In the genomic region with DNA sequence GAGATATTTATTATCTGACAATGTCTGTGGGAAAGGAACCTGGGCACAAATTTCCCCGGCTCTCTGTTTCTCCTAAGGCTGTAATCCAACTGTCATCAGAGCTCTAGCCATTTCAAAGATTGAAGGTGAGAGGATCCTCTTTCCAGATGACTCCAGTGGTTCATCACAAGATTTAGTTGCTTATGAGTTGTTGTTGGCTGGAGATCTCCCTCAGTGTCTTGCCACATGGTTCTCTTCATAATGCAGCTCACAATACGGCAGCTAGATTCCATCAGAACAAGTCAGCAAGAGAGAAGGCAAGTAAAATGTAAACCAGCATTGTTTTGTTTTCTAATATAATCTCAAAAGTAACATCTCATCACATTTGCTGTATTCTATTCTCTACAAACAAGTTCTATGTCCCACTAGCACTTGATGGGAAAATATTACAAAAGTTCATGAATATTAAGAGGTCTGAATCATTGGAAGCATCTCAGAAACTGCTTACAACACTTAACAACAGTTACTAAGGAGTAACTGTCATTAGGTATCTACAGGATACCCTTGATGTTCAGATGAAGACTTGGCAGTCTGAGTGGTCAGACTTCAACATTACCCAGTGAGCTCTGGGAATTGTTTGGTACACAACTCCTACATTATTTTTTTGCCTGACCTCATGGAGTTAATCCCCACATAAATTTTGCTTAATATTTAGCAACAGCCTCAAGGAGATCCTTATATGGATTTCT, we compare ENCODE assay signal across 26 cellular contexts.
DNase-seq lines count a peak whose midpoint lies in the region; ATAC-seq and TF ChIP-seq lines count a peak whose summit lies in the region.
"Had no signal": no experiment of that assay in that cellular context is flagged by ENCODE, and none has a peak within 500 bp of the region (broad histone marks: within the 10 kb centered on the region; RNA-seq: fewer than 3 reads in every experiment).

No MANE protein-coding gene starts in this region.

- CTCF ChIA-PET in A673 (lab: Charles Lee) (no interaction called here), PC-3 (lab: Charles Lee) (no interaction called here)
- CTCF ChIA-PET in activated CD8-positive, alpha-beta memory T cell treated with anti-CD3 and anti-CD28 coated beads, Interleukin-2, amount 10 ng/mL, durations not matched to agents 7 days and 5 days (lab: Charles Lee) = no interaction called here

- no peak for TF ChIP-seq POLR2A in breast epithelium (IDR thresholded peaks at IDR 0.05)

- H3K4me1 Mint-ChIP-seq in progenitor cell of endocrine pancreas (ENCODE audit: low read depth) = peaks cover 21% of the 10 kb centered on the region
- no peaks in the 10 kb centered on the region for H3K4me1 Mint-ChIP-seq in activated CD8-positive, alpha-beta memory T cell treated with anti-CD3 and anti-CD28 coated beads, Interleukin-2, amount 10 ng/mL, durations not matched to agents 7 days and 5 days
- H3K4me1 Mint-ChIP-seq: natural killer cell, T-cell had no signal

- H4K20me1 ChIP-seq in hepatocyte (ENCODE audit: insufficient read depth, poor library complexity, severe bottlenecking) (no peaks in the 10 kb centered on the region), PC-3 (ENCODE audit: low read length) (no peaks in the 10 kb centered on the region)

- peak overlapping the region; percentile 73 for H3K27ac Mint-ChIP-seq in progenitor cell of endocrine pancreas
- no peak overlapping the region for H3K27ac Mint-ChIP-seq in activated CD8-positive, alpha-beta memory T cell treated with anti-CD3 and anti-CD28 coated beads, Interleukin-2, amount 10 ng/mL, durations not matched to agents 7 days and 5 days
- H3K27ac Mint-ChIP-seq: activated CD8-positive, alpha-beta T cell treated with anti-CD3 and anti-CD28 coated beads for 36 hours; activated naive CD8-positive, alpha-beta T cell; CD4-positive, alpha-beta T cell; natural killer cell; T-cell had no signal

- no peaks in the 10 kb centered on the region for H3K79me2 ChIP-seq in hepatocyte
- H3K79me2 ChIP-seq in PC-3 (ENCODE audit: low read length) = no peaks in the 10 kb centered on the region

- H3K36me3 Mint-ChIP-seq in progenitor cell of endocrine pancreas (ENCODE audit: insufficient read depth) = peaks cover 2% of the 10 kb centered on the region
- no peaks in the 10 kb centered on the region for H3K36me3 Mint-ChIP-seq in activated CD8-positive, alpha-beta memory T cell treated with anti-CD3 and anti-CD28 coated beads, Interleukin-2, amount 10 ng/mL, durations not matched to agents 7 days and 5 days
- H3K36me3 Mint-ChIP-seq: activated naive CD8-positive, alpha-beta T cell; natural killer cell; T-cell had no signal

- DNase-seq in A673 (ENCODE audit: low spot score) (peak; percentile 1), breast epithelium (ENCODE audit: low spot score in 2 of 2) (no peak), hepatocyte (ENCODE audit: low spot score) (no peak), progenitor cell of endocrine pancreas (ENCODE audit: low spot score, unreplicated experiment) (no peak), neuronal stem cell (ENCODE audit: low spot score) (no peak), PC-3 (no peak)
- no peak for DNase-seq in activated CD8-positive, alpha-beta memory T cell treated with anti-CD3 and anti-CD28 coated beads, Interleukin-2, amount 10 ng/mL, durations not matched to agents 7 days and 5 days
- no peak for DNase-seq in central memory CD4-positive, alpha-beta T cell
- DNase-seq: activated CD8-positive, alpha-beta T cell treated with anti-CD3 and anti-CD28 coated beads for 36 hours; activated T-cell treated with anti-CD3 and anti-CD28 coated beads for 4 hours; AML-193; CD4-positive, alpha-beta T cell; effector CD4-positive, alpha-beta T cell; hypothalamus; MG63; natural killer cell; NCI-H2029 treated with DMSO at 0.1 percent for 48 hours; SJCRH30; stimulated activated naive CD4-positive, alpha-beta T cell treated with Interleukin-2 at 50 U/mL for 16 hours; T-cell; testis had no signal

- H3K79me1 ChIP-seq in neuronal stem cell (ENCODE audit: low read depth, low read length) = no peaks in the 10 kb centered on the region

- H3K27me3 ChIP-seq in A673 (replicated peaks; ENCODE audit: insufficient read depth, low read depth, low read length, poor library complexity) = no peaks in the 10 kb centered on the region
- H3K27me3 ChIP-seq in breast epithelium = no peaks in the 10 kb centered on the region
- no peaks in the 10 kb centered on the region for H3K27me3 ChIP-seq in hepatocyte
- H3K27me3 ChIP-seq in neuronal stem cell (ENCODE audit: control insufficient read depth in 3 of 3, insufficient read depth in 3 of 3, low read depth in 1 of 3, low read length in 3 of 3) = no peaks in the 10 kb centered on the region
- no peaks in the 10 kb centered on the region for H3K27me3 ChIP-seq in PC-3 (ENCODE audit: low read length)
- H3K27me3 ChIP-seq: MG63, SJCRH30, testis had no signal

- H3K36me3 ChIP-seq in A673 (ENCODE audit: insufficient read depth, low read length, poor library complexity, severe bottlenecking) = no peaks in the 10 kb centered on the region
- H3K36me3 ChIP-seq in breast epithelium = peaks cover 3% of the 10 kb centered on the region
- H3K36me3 ChIP-seq in hepatocyte (replicated peaks; ENCODE audit: insufficient read depth, low read depth) = no peaks in the 10 kb centered on the region
- no peaks in the 10 kb centered on the region for H3K36me3 ChIP-seq in neuronal stem cell (replicated peaks in 1 of 2; ENCODE audit: control insufficient read depth in 2 of 2, insufficient read depth in 2 of 2, low read length in 2 of 2)
- H3K36me3 ChIP-seq in PC-3 (ENCODE audit: low read depth, low read length) = no peaks in the 10 kb centered on the region
- H3K36me3 ChIP-seq: MG63, SJCRH30 had no signal

- H3K23ac ChIP-seq in neuronal stem cell (ENCODE audit: low read depth, low read length, poor library complexity) = no peak overlapping the region

- H3K9me3 ChIP-seq in A673 (ENCODE audit: low read depth, low read length, poor library complexity, severe bottlenecking) (peaks cover 6% of the 10 kb centered on the region), breast epithelium (peaks cover 0 to 3% of the 10 kb centered on the region in 2 donors), hepatocyte (ENCODE audit: low read depth) (no peaks in the 10 kb centered on the region), neuronal stem cell (replicated peaks in 1 of 2; ENCODE audit: control insufficient read depth in 2 of 2, insufficient read depth in 1 of 2, low read depth in 1 of 2, low read length in 2 of 2) (no peaks in the 10 kb centered on the region), PC-3 (ENCODE audit: low read length) (no peaks in the 10 kb centered on the region)
- H3K9me3 ChIP-seq: MG63, SJCRH30, testis had no signal

- H2AFZ ChIP-seq in hepatocyte (no peak overlapping the region), neuronal stem cell (ENCODE audit: low read length) (no peak overlapping the region), PC-3 (ENCODE audit: low read length) (no peak overlapping the region)

- H3K9ac ChIP-seq in neuronal stem cell (ENCODE audit: low read depth, low read length, poor library complexity) (no peak overlapping the region), PC-3 (ENCODE audit: low read length) (no peak overlapping the region)

- no peak overlapping the region for H3K4ac ChIP-seq in neuronal stem cell (ENCODE audit: low read length)

- no peaks in the 10 kb centered on the region for H3K9me2 ChIP-seq in hepatocyte (replicated peaks; ENCODE audit: insufficient read depth)
- no peaks in the 10 kb centered on the region for H3K9me2 ChIP-seq in PC-3 (replicated peaks; ENCODE audit: low read length)

- BruUV-seq in A673 (replicated peaks; lab: Mats Ljungman, UMichigan) = no TSS peak
- BruUV-seq in PC-3 (replicated peaks; lab: Mats Ljungman, UMichigan) = no TSS peak

- H2AK5ac ChIP-seq in neuronal stem cell (ENCODE audit: low read depth, low read length) = no peak overlapping the region

- H4K91ac ChIP-seq in neuronal stem cell (ENCODE audit: low read depth, low read length, poor library complexity) = no peak overlapping the region

- POLR2A ChIA-PET in A673 (lab: Charles Lee; ENCODE audit: low non-redundant PET) = no interaction called here
- POLR2A ChIA-PET in PC-3 (lab: Charles Lee; ENCODE audit: unreplicated experiment) = no interaction called here

- H3K9me3 Mint-ChIP-seq in progenitor cell of endocrine pancreas (ENCODE audit: low read depth) = peaks cover 19% of the 10 kb centered on the region
- H3K9me3 Mint-ChIP-seq in activated CD8-positive, alpha-beta memory T cell treated with anti-CD3 and anti-CD28 coated beads, Interleukin-2, amount 10 ng/mL, durations not matched to agents 7 days and 5 days (ENCODE audit: low read depth) = no peaks in the 10 kb centered on the region

- H3K4me2 ChIP-seq in hepatocyte = peak overlapping the region; percentile 27
- no peak overlapping the region for H3K4me2 ChIP-seq in neuronal stem cell (ENCODE audit: insufficient read depth, low read length, poor library complexity, severe bottlenecking)
- no peak overlapping the region for H3K4me2 ChIP-seq in PC-3 (ENCODE audit: low read length)

- no peak overlapping the region for H2BK120ac ChIP-seq in neuronal stem cell (ENCODE audit: low read depth, low read length)

- no peak overlapping the region for H3K14ac ChIP-seq in neuronal stem cell (ENCODE audit: low read length)

- no peak overlapping the region for H3K27ac ChIP-seq in A673 (ENCODE audit: low read depth, low read length, poor library complexity, severe bottlenecking)
- peak overlapping the region; percentile 27 to 56 for H3K27ac ChIP-seq in breast epithelium
- H3K27ac ChIP-seq in hepatocyte = peak overlapping the region; percentile 51
- no peak overlapping the region for H3K27ac ChIP-seq in neuronal stem cell (replicated peaks; ENCODE audit: low read length)
- H3K27ac ChIP-seq in PC-3 (ENCODE audit: low read length) = no peak overlapping the region
- H3K27ac ChIP-seq: epithelial cell of prostate, SJCRH30, testis had no signal

- no peaks in the 10 kb centered on the region for H3F3A ChIP-seq in PC-3 (ENCODE audit: low read length, unreplicated experiment)

- H2BK12ac ChIP-seq in neuronal stem cell (ENCODE audit: low read length) = no peak overlapping the region

- no peak overlapping the region for H3K4me3 Mint-ChIP-seq in progenitor cell of endocrine pancreas (ENCODE audit: low read depth)
- no peak overlapping the region for H3K4me3 Mint-ChIP-seq in activated CD8-positive, alpha-beta memory T cell treated with anti-CD3 and anti-CD28 coated beads, Interleukin-2, amount 10 ng/mL, durations not matched to agents 7 days and 5 days
- H3K4me3 Mint-ChIP-seq: activated CD8-positive, alpha-beta T cell treated with anti-CD3 and anti-CD28 coated beads for 36 hours; activated naive CD8-positive, alpha-beta T cell; CD4-positive, alpha-beta T cell; natural killer cell; T-cell had no signal

- WGBS in hepatocyte (ENCODE audit: low lambda C conversion rate, missing lambda C conversion rate) = 65% methylated on average over 2 of the region's 2 CpGs
- WGBS in neuronal stem cell (ENCODE audit: extremely low coverage in 2 of 2, insufficient read length in 2 of 2, insufficient replicate concordance in 1 of 2), 2 donors = no CpG with 5 or more reads among the region's 2 CpGs

- H2BK5ac ChIP-seq in neuronal stem cell (ENCODE audit: low read length) = no peak overlapping the region

- TF ChIP-seq CTCF in A673 (conservative IDR thresholded peaks at IDR 0.05; ENCODE audit: low read depth, low read length) (no peak), breast epithelium (IDR thresholded peaks at IDR 0.05) (no peak), hepatocyte (IDR thresholded peaks at IDR 0.05; ENCODE audit: poor library complexity) (no peak), progenitor cell of endocrine pancreas (IDR thresholded peaks at IDR 0.05; ENCODE audit: unreplicated experiment) (no peak), PC-3 (conservative IDR thresholded peaks at IDR 0.05; ENCODE audit: low read depth, low read length) (no peak)

- H3K27me3 Mint-ChIP-seq in progenitor cell of endocrine pancreas = no peaks in the 10 kb centered on the region
- H3K27me3 Mint-ChIP-seq in activated CD8-positive, alpha-beta memory T cell treated with anti-CD3 and anti-CD28 coated beads, Interleukin-2, amount 10 ng/mL, durations not matched to agents 7 days and 5 days = no peaks in the 10 kb centered on the region
- H3K27me3 Mint-ChIP-seq: activated CD8-positive, alpha-beta T cell treated with anti-CD3 and anti-CD28 coated beads for 36 hours; activated naive CD8-positive, alpha-beta T cell; CD4-positive, alpha-beta T cell; T-cell had no signal

- intact Hi-C loops in A673 (cut with micrococcal nuclease; ENCODE audit: unreplicated experiment) = loop anchor here (5.0 to 10.0 kb wide), 2 partner anchors 101 to 579 kb away; a partner anchor contains a TSS
- intact Hi-C loops in breast epithelium (cut with DNase I; ENCODE audit: low total_unique reads) = no loop called here
- intact Hi-C loops in PC-3 (cut with micrococcal nuclease) = loop anchor here (2.0 to 10.0 kb wide), 4 partner anchors 175 to 579 kb away; a partner anchor contains a TSS

- no peak overlapping the region for H3K18ac ChIP-seq in neuronal stem cell (ENCODE audit: low read length)

- H3K4me1 ChIP-seq in A673 (ENCODE audit: insufficient read depth, low read length, poor library complexity, severe bottlenecking) = peaks cover 23% of the 10 kb centered on the region
- H3K4me1 ChIP-seq in breast epithelium = no peaks in the 10 kb centered on the region
- peaks cover 13% of the 10 kb centered on the region for H3K4me1 ChIP-seq in hepatocyte (ENCODE audit: insufficient read depth)
- H3K4me1 ChIP-seq in neuronal stem cell (ENCODE audit: control insufficient read depth in 2 of 2, insufficient read depth in 1 of 2, low read depth in 1 of 2, low read length in 2 of 2) = peaks cover 0 to 8% of the 10 kb centered on the region in 2 donors
- no peaks in the 10 kb centered on the region for H3K4me1 ChIP-seq in PC-3 (ENCODE audit: insufficient read depth, low read length)
- H3K4me1 ChIP-seq: SJCRH30 had no signal

- ATAC-seq in activated CD8-positive, alpha-beta memory T cell treated with anti-CD3 and anti-CD28 coated beads, Interleukin-2, amount 10 ng/mL, durations not matched to agents 7 days and 5 days = no peak
- ATAC-seq in PC-3 = no peak
- ATAC-seq: activated CD4-positive, CD25-positive, alpha-beta regulatory T cell treated with anti-CD3 and anti-CD28 coated beads, Interleukin-2, amount 50 U/mL, for 24 hours; activated CD8-positive, alpha-beta T cell treated with anti-CD3 and anti-CD28 coated beads for 36 hours; GM12878; natural killer cell; sciatic nerve; T-cell had no signal

- H3K4me3 ChIP-seq in A673 (ENCODE audit: low read depth, low read length, poor library complexity, severe bottlenecking) = no peak overlapping the region
- H3K4me3 ChIP-seq in breast epithelium = no peak overlapping the region
- H3K4me3 ChIP-seq in hepatocyte = no peak overlapping the region
- no peak overlapping the region for H3K4me3 ChIP-seq in neuronal stem cell (ENCODE audit: low read length in 2 of 2)
- H3K4me3 ChIP-seq in PC-3 (ENCODE audit: low read length) = no peak overlapping the region
- H3K4me3 ChIP-seq: GM12878, MG63, SJCRH30, testis had no signal

- no peak overlapping the region for H2BK15ac ChIP-seq in neuronal stem cell (ENCODE audit: low read length)

- H4K8ac ChIP-seq in neuronal stem cell (ENCODE audit: low read depth, low read length) = no peak overlapping the region

Comparison
In these comparisons a context has a peak if more than half of its experiments do, and no peak if none do; other contexts are left out.
1. H3K27ac ChIP-seq: peak in breast epithelium (2 of 2) and hepatocyte (single experiment); none in A673 (single experiment), neuronal stem cell (single experiment) and PC-3 (single experiment).